In genomic region chr15:62786123-62786825, GRCh38 we compare ENCODE assay signal across 17 cellular contexts.
"Had no signal": no experiment of that assay in that cellular context is flagged by ENCODE, and none has a peak within 500 bp of the region (broad histone marks: within the 10 kb centered on the region; RNA-seq: fewer than 3 reads in every experiment).

No MANE protein-coding gene starts in this region.

- H3K4me3 ChIP-seq: adrenal gland, gastroesophageal sphincter, heart right ventricle, right atrium auricular region, tibial nerve had no signal

- H3K36me3 Mint-ChIP-seq: activated naive CD4-positive, alpha-beta T cell treated with anti-CD3 and anti-CD28 coated beads, Interleukin-2, amount 50 U/mL, for 72 hours; immature natural killer cell; naive thymus-derived CD8-positive, alpha-beta T cell had no signal

- H3K27me3 ChIP-seq: adrenal gland, gastroesophageal sphincter, heart right ventricle, right atrium auricular region, tibial nerve had no signal

- DNase-seq: activated CD4-positive, alpha-beta T cell treated with anti-CD3 and anti-CD28 coated beads for 1 hour; activated CD4-positive, alpha-beta T cell treated with anti-CD3 and anti-CD28 coated beads, Interleukin-2, amount 50 U/mL, for 4 hours; activated gamma-delta T cell treated with Interleukin-2 at 50 U/mL for 16 hours; adrenal gland; endodermal cell; heart right ventricle; immature natural killer cell; mesendoderm; naive thymus-derived CD8-positive, alpha-beta T cell; posterior cingulate gyrus; T-helper 17 cell had no signal

- ATAC-seq: activated naive CD4-positive, alpha-beta T cell treated with anti-CD3 and anti-CD28 coated beads, Interleukin-2, amount 50 U/mL, for 72 hours; gastroesophageal sphincter; heart right ventricle; naive thymus-derived CD8-positive, alpha-beta T cell; T-helper 17 cell had no signal

- H3K4me3 Mint-ChIP-seq: endodermal cell; immature natural killer cell; naive thymus-derived CD8-positive, alpha-beta T cell; stimulated activated naive CD8-positive, alpha-beta T cell treated with anti-CD3 and anti-CD28 coated beads, Interleukin-15, Interleukin-2, amounts not matched to agents 100 ng/mL and 50 ng/mL, for 24 hours; T-helper 17 cell had no signal

- H3K4me1 Mint-ChIP-seq: immature natural killer cell; naive thymus-derived CD8-positive, alpha-beta T cell had no signal

- H3K9me3 ChIP-seq: adrenal gland, gastroesophageal sphincter, heart right ventricle, right atrium auricular region, tibial nerve had no signal

- H3K27ac Mint-ChIP-seq: activated naive CD4-positive, alpha-beta T cell treated with anti-CD3 and anti-CD28 coated beads, Interleukin-2, amount 50 U/mL, for 72 hours; endodermal cell; immature natural killer cell; naive thymus-derived CD8-positive, alpha-beta T cell; stimulated activated naive CD8-positive, alpha-beta T cell treated with anti-CD3 and anti-CD28 coated beads, Interleukin-15, Interleukin-2, amounts not matched to agents 100 ng/mL and 50 ng/mL, for 24 hours; T-helper 17 cell had no signal

- H3K9me3 Mint-ChIP-seq: activated naive CD4-positive, alpha-beta T cell treated with anti-CD3 and anti-CD28 coated beads, Interleukin-2, amount 50 U/mL, for 72 hours; endodermal cell; immature natural killer cell; naive thymus-derived CD8-positive, alpha-beta T cell; stimulated activated naive CD8-positive, alpha-beta T cell treated with anti-CD3 and anti-CD28 coated beads, Interleukin-15, Interleukin-2, amounts not matched to agents 100 ng/mL and 50 ng/mL, for 24 hours had no signal

- H3K27ac ChIP-seq: adrenal gland, gastroesophageal sphincter, heart right ventricle, right atrium auricular region, tibial nerve, VCaP had no signal

- H3K36me3 ChIP-seq: adrenal gland, gastroesophageal sphincter had no signal
